Comparison of ENCODE assay signal across 17 cellular contexts in the genomic region with DNA sequence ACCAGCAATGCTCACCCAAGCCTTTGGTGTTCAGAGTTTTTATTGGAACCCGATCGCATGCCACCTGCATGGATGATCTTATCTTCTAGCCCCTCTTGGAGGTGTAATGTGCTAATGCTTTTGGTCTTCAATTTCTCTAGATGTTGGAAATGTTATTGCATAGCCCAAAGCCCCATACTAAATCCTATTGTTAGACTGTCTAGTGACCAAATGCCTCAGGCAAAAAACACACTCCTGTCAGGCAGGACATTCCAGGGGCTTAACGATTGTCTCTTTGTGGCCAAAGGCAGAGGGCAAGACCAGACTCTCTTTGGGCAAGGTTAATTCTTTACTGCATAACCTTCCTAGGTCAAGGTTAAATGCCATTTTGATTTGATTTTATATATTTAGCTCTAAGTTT.
"Had no signal": no experiment of that assay in that cellular context is flagged by ENCODE, and none has a peak within 500 bp of the region (broad histone marks: within the 10 kb centered on the region; RNA-seq: fewer than 3 reads in every experiment).

No MANE protein-coding gene starts in this region.

- H3K9me3 ChIP-seq: colonic mucosa, gastroesophageal sphincter, lower lobe of right lung, mucosa of descending colon had no signal

- H3K4me3 ChIP-seq: colonic mucosa, dorsolateral prefrontal cortex, esophagus muscularis mucosa, gastroesophageal sphincter, heart left ventricle, left lung, lower lobe of right lung, mucosa of descending colon had no signal

- DNase-seq: colonic mucosa; cortex of kidney; dorsolateral prefrontal cortex; effector CD4-positive, alpha-beta T cell; effector memory CD4-positive, alpha-beta T cell; foreskin keratinocyte; heart left ventricle; hippocampal formation; left cardiac atrium; left lung; left ventricle myocardium superior; lower lobe of right lung; mesenchymal stem cell; mucosa of descending colon; naive B cell had no signal

- H3K27ac ChIP-seq: colonic mucosa, esophagus muscularis mucosa, foreskin keratinocyte, gastroesophageal sphincter, heart left ventricle, left lung, lower lobe of right lung had no signal

- H3K27me3 ChIP-seq: colonic mucosa, dorsolateral prefrontal cortex, esophagus muscularis mucosa, gastroesophageal sphincter, heart left ventricle, left lung had no signal

- H3K36me3 ChIP-seq: colonic mucosa, esophagus muscularis mucosa, gastroesophageal sphincter, heart left ventricle, left lung, lower lobe of right lung had no signal

- H3K4me1 ChIP-seq: colonic mucosa, foreskin keratinocyte, left lung, lower lobe of right lung had no signal
